Comparison of ENCODE assay signal across 7 cellular contexts in the genomic region with DNA sequence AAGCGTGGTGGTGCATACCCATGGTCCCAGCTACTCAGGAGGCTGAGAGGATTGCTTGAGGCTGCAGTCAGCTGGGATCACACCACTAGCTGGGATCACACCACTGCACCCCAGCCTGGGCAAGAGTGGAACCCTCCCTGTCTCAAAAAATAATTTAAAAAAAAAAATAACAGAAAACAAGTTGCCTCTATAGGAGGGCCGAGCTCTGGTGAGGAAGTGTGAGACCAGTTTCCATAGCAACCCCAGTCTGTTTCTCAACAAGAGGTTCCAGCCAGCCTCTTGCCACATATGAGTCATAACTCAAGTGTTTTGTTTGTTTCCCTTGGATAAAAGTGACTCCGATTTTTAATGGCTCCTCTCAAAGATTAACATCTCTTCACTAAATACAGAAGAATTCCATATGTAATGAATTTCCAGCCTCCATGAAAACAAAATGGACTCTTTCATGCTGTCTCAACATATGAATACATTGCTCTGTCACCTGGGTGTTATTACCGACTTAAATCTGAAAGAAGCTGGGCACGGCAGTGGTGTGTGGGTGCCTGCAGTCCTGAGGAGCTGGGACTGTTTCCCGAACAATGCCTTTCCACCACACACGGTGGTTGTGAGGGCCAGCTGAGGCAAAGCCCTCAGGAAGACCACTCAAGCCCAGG. TPM values are rescaled to one million over a fixed set of nuclear protein-coding genes. Genes with fewer than 3 reads are reported as not detected.
DNase-seq lines count a peak whose midpoint lies in the region; ATAC-seq and TF ChIP-seq lines count a peak whose summit lies in the region.

No MANE protein-coding gene starts in this region.

- no peak overlapping the region for H3T11ph ChIP-seq in H9 (ENCODE audit: low read length)

- TF ChIP-seq CTCF in GM12864 (IDR thresholded peaks at IDR 0.05; ENCODE audit: low read depth, low read length, missing control alignments) (no peak), H9 (conservative IDR thresholded peaks at IDR 0.05) (no peak), astrocyte of the cerebellum (IDR thresholded peaks at IDR 0.05; ENCODE audit: low read depth, low read length, missing control alignments) (no peak)

- H2BK12ac ChIP-seq in H9 (ENCODE audit: insufficient read length, low read depth, low read length), result peak overlapping the region; percentile 58

- H3K27me3 Mint-ChIP-seq in H9 (ENCODE audit: low read depth), result no peaks in the 10 kb centered on the region; the same call in 1 of the 2 replicates

- H3K27me3 ChIP-seq in H9 (ENCODE audit: insufficient read depth, low read length) (no peaks in the 10 kb centered on the region), right cardiac atrium (ENCODE audit: control insufficient read depth, insufficient read depth) (no peaks in the 10 kb centered on the region)

- H2AK5ac ChIP-seq in H9 (ENCODE audit: insufficient read length, low read length), result peak overlapping the region; percentile 37

- H3K9me3 Mint-ChIP-seq in H9, result no peaks in the 10 kb centered on the region; a peak in 1 of 5 replicates

- no peak overlapping the region for H3K4me2 ChIP-seq in H9 (ENCODE audit: insufficient read depth, insufficient read length, low read length)

- peaks cover 6% of the 10 kb centered on the region; the same call in 1 of the 2 replicates for H3K4me1 ChIP-seq in H9 (ENCODE audit: insufficient read depth, low read length)
- peaks cover 14% of the 10 kb centered on the region for H3K4me1 ChIP-seq in right cardiac atrium (ENCODE audit: control insufficient read depth, insufficient read depth, low read length)

- no peak overlapping the region for H2BK5ac ChIP-seq in H9 (ENCODE audit: insufficient read length, low read length)

- H3K23me2 ChIP-seq in H9 (ENCODE audit: insufficient read length, low read depth, low read length, poor library complexity, severe bottlenecking), result peaks cover 2% of the 10 kb centered on the region

- no peak overlapping the region for H3K9ac ChIP-seq in H9 (ENCODE audit: extremely low read depth, insufficient read length, low read length)

- in situ Hi-C loops in astrocyte of the cerebellum (cut with HindIII; ENCODE audit: low sequenced_read_pairs), result no loop called here

- peak overlapping the region; percentile 87 for H2BK120ac ChIP-seq in H9 (ENCODE audit: low read depth, low read length, poor library complexity, severe bottlenecking)

- H3K4me3 ChIP-seq in GM12864 (ENCODE audit: low read depth, low read length), result no peak overlapping the region
- H3K4me3 ChIP-seq in astrocyte of the cerebellum (ENCODE audit: low read depth, low read length), result peak overlapping the region; percentile 11
- H3K4me3 ChIP-seq in right cardiac atrium (ENCODE audit: low read length), result peak overlapping the region; percentile 24

- H3K56ac ChIP-seq in H9 (ENCODE audit: insufficient read length, low read depth, low read length), result no peak overlapping the region

- H3K4me3 Mint-ChIP-seq in H9, result no peak overlapping the region; a peak in 1 of 5 replicates

- H3K36me3 Mint-ChIP-seq in H9 (ENCODE audit: insufficient read depth in 1 of 3, low read depth in 3 of 3), result peaks cover 14 to 62% (median 37%) of the 10 kb centered on the region in 3 experiments

- no peak overlapping the region for H4K8ac ChIP-seq in H9 (replicated peaks; ENCODE audit: insufficient read length, low read depth, low read length)

- no peak overlapping the region for H3K23ac ChIP-seq in H9 (ENCODE audit: insufficient read length, low read depth, low read length)

- no CpG with 5 or more reads among the region's 7 CpGs for WGBS in H9 (ENCODE audit: extremely low coverage, insufficient read length, low lambda C conversion rate)
- WGBS in right cardiac atrium, result 6% methylated on average over 7 of the region's 7 CpGs

- H3K18ac ChIP-seq in H9 (ENCODE audit: insufficient read length, low read depth, low read length), result peak overlapping the region; percentile 80

- no peaks in the 10 kb centered on the region for H3K9me3 ChIP-seq in H9 (ENCODE audit: control insufficient read depth, low read depth, low read length)
- no peaks in the 10 kb centered on the region for H3K9me3 ChIP-seq in right cardiac atrium (ENCODE audit: control insufficient read depth, low read length)

- peak; percentile 86 to 87 for ATAC-seq in right cardiac atrium

- H2BK15ac ChIP-seq in H9 (ENCODE audit: low read depth, low read length), result no peak overlapping the region

- H4K20me1 ChIP-seq in H9 (ENCODE audit: control insufficient read depth, insufficient read depth, insufficient read length), result peaks cover 2% of the 10 kb centered on the region

- H3K14ac ChIP-seq in H9 (ENCODE audit: insufficient read depth, low read length), result peak overlapping the region; percentile 62

- peak overlapping the region; percentile 73 to 97 (median 93); a peak in 5 of 7 replicates for H3K27ac Mint-ChIP-seq in H9

- peaks cover 10 to 24% of the 10 kb centered on the region in 2 experiments for H3K4me1 Mint-ChIP-seq in H9

- no peaks in the 10 kb centered on the region for H3K79me1 ChIP-seq in H9 (ENCODE audit: insufficient read depth, low read depth, low read length, poor library complexity, severe bottlenecking)

- no peak overlapping the region for H2AFZ ChIP-seq in H9 (ENCODE audit: low read length)

- DNase-seq in GM12864 (ENCODE audit: low read depth), result peak; percentile 66
- DNase-seq in H9, result peak; percentile 66
- peak; percentile 92 to 96 for DNase-seq in Kasumi-1 (lab: John Stamatoyannopoulos, UW)
- peak; percentile 95 for DNase-seq in SW480 (ENCODE audit: low spot score)
- DNase-seq in astrocyte of the cerebellum (ENCODE audit: low read depth), result peak; percentile 99
- DNase-seq in right cardiac atrium, result peak; percentile 63 to 83 (median 81)
- peak; percentile 19 for DNase-seq in retina

- peak overlapping the region; percentile 75; the same call in 1 of the 2 replicates for H3K4ac ChIP-seq in H9 (ENCODE audit: low read depth, low read length)

- no peak overlapping the region for H4K5ac ChIP-seq in H9 (ENCODE audit: insufficient read length, low read depth, low read length)

- peak overlapping the region; percentile 39 for H4K91ac ChIP-seq in H9 (ENCODE audit: insufficient read length, low read depth, low read length)

- H3K27ac ChIP-seq in H9 (ENCODE audit: insufficient read length, low read depth, low read length) (peak overlapping the region; percentile 38), right cardiac atrium (ENCODE audit: low read length) (peak overlapping the region; percentile 99)

- H2BK20ac ChIP-seq in H9 (ENCODE audit: low read depth, low read length, poor library complexity, severe bottlenecking), result no peak overlapping the region

- intact Hi-C loops in right cardiac atrium (cut with DNase I), result no loop called here

- no peaks in the 10 kb centered on the region for H3K79me2 ChIP-seq in H9 (ENCODE audit: insufficient read depth, low read length)

RNA-seq across cellular contexts. Expression of a gene that starts 19.7 kb away (rescaled TPM):
- total RNA-seq in H9 (2021) (35.8 and 36.7 TPM in 2 replicates), right cardiac atrium (100 to 1,000 TPM in 1 of 4 donors, 10 to 100 TPM in 3; 52.4 to 103 (median 68.7) TPM)
- 46.7 TPM for polyA plus RNA-seq in right cardiac atrium

RNA-seq across cellular contexts. Expression of a gene that starts 19.9 kb away (rescaled TPM):
- total RNA-seq in H9 (2021), result 13.3 and 13.7 TPM in 2 replicates
- 10 to 100 TPM; 21.0 to 30.9 (median 27.4) TPM for total RNA-seq in right cardiac atrium
- polyA plus RNA-seq in right cardiac atrium, result 33.4 TPM

RNA-seq across cellular contexts. Expression of a gene that starts 33.9 kb away (rescaled TPM):
- total RNA-seq in H9 (2021), result 25.6 and 30.3 TPM in 2 replicates
- 10 to 100 TPM; 10.7 to 16.1 (median 14.4) TPM for total RNA-seq in right cardiac atrium
- polyA plus RNA-seq in right cardiac atrium, result 8.8 TPM

RNA-seq across cellular contexts. Expression of a gene that starts 34.1 kb away (rescaled TPM):
- 23.5 and 24.4 TPM in 2 replicates for total RNA-seq in H9 (2021)
- 10 to 100 TPM; 13.5 to 16.5 (median 15.2) TPM for total RNA-seq in right cardiac atrium
- polyA plus RNA-seq in right cardiac atrium, result 17.8 TPM

Comparison
In these comparisons a context has a peak if more than half of its experiments do, and no peak if none do; other contexts are left out.
1. DNase-seq: peak in every context shown above with its lines; median percentile 99 in astrocyte of the cerebellum; 95 in SW480; 94 in Kasumi-1; 81 in right cardiac atrium; 66 in GM12864; 66 in H9; 19 in retina.